14 cellular contexts compared by ENCODE assay signal in genomic region chr19:55390461-55390880, GRCh38. TPM values are rescaled to one million over a fixed set of nuclear protein-coding genes. Genes with fewer than 3 reads are reported as not detected.
DNase-seq lines count a peak whose midpoint lies in the region; ATAC-seq and TF ChIP-seq lines count a peak whose summit lies in the region.
"Had no signal": no experiment of that assay in that cellular context is flagged by ENCODE, and none has a peak within 500 bp of the region (broad histone marks: within the 10 kb centered on the region; RNA-seq: fewer than 3 reads in every experiment).

No MANE protein-coding gene starts in this region.

- peaks cover 48% of the 10 kb centered on the region for H3K36me3 Mint-ChIP-seq in central memory CD8-positive, alpha-beta T cell (ENCODE audit: insufficient read depth)

- peaks cover 22% of the 10 kb centered on the region for H3K4me1 ChIP-seq in A673 (ENCODE audit: insufficient read depth, low read length, poor library complexity, severe bottlenecking)
- peaks cover 43% of the 10 kb centered on the region for H3K4me1 ChIP-seq in DOHH2 (ENCODE audit: control insufficient read depth, low read length)
- H3K4me1 ChIP-seq in Panc1 (ENCODE audit: control insufficient read depth, insufficient read depth, low read length): peaks cover 53% of the 10 kb centered on the region
- H3K4me1 ChIP-seq in uterus: peaks cover 12 to 22% of the 10 kb centered on the region in 2 donors
- H3K4me1 ChIP-seq in colonic mucosa: peaks cover 18% of the 10 kb centered on the region

- peaks cover 67% of the 10 kb centered on the region for H3F3A ChIP-seq in DOHH2 (ENCODE audit: control insufficient read depth, insufficient read depth)

- TF ChIP-seq CTCF in A673 (conservative IDR thresholded peaks at IDR 0.05; ENCODE audit: low read depth, low read length) (no peak), DOHH2 (IDR thresholded peaks at IDR 0.05; ENCODE audit: low read depth, low read length, poor library complexity, severe bottlenecking) (no peak), Panc1 (IDR thresholded peaks at IDR 0.05) (no peak), uterus (IDR thresholded peaks at IDR 0.05) (no peak), colonic mucosa (IDR thresholded peaks at IDR 0.05) (no peak)

- POLR2A ChIA-PET in A673 (lab: Charles Lee; ENCODE audit: low non-redundant PET): interaction anchor here (0.6 kb wide), 1 partner anchor 17 kb away, joined by 3 read pairs; the partner anchor contains the start of gene UBE2S
- POLR2A ChIA-PET in Panc1 (lab: Charles Lee): interaction anchor here (0.6 to 1.9 kb wide), 4 partner anchors 9 to 224 kb away, joined by 3 to 7 read pairs (median 4); partner anchors contain the start of gene DNAAF3

- H3K27me3 Mint-ChIP-seq in central memory CD8-positive, alpha-beta T cell: no peaks in the 10 kb centered on the region
- H3K27me3 Mint-ChIP-seq: memory B cell had no signal

- H3K4me3 ChIP-seq in A673 (ENCODE audit: low read depth, low read length, poor library complexity, severe bottlenecking) (no peak overlapping the region), DOHH2 (ENCODE audit: low read length) (no peak overlapping the region), Panc1 (ENCODE audit: low read depth in 2 of 2, low read length in 2 of 2) (no peak overlapping the region), uterus (no peak overlapping the region), colonic mucosa (no peak overlapping the region)

- intact Hi-C loops in A673 (cut with micrococcal nuclease; ENCODE audit: unreplicated experiment) (no loop called here), Panc1 (cut with micrococcal nuclease; ENCODE audit: unreplicated experiment) (no loop called here), uterus (cut with DNase I; ENCODE audit: low total_unique reads) (no loop called here), colonic mucosa (cut with DNase I) (no loop called here)

- H3K9me3 Mint-ChIP-seq in central memory CD8-positive, alpha-beta T cell: no peaks in the 10 kb centered on the region
- H3K9me3 Mint-ChIP-seq: memory B cell had no signal

- peak; percentile 49 for DNase-seq in A673 (ENCODE audit: low spot score)
- DNase-seq in Panc1 (ENCODE audit: low read depth, low spot score): no peak
- DNase-seq in central memory CD8-positive, alpha-beta T cell (ENCODE audit: low spot score in 2 of 2): no peak
- DNase-seq in uterus: no peak
- DNase-seq in colonic mucosa: no peak
- DNase-seq: central memory CD4-positive, alpha-beta T cell; NCI-H2227 treated with DMSO at 0.1 percent for 48 hours; stimulated activated CD4-positive, alpha-beta T cell treated with anti-CD3 and anti-CD28 coated beads, Interleukin-4, amount 100 ng/mL, for 24 hours had no signal

- H3K36me3 ChIP-seq in A673 (ENCODE audit: insufficient read depth, low read length, poor library complexity, severe bottlenecking) (peaks cover 38% of the 10 kb centered on the region), DOHH2 (ENCODE audit: control insufficient read depth, low read length) (peaks cover 45% of the 10 kb centered on the region), Panc1 (ENCODE audit: control insufficient read depth, insufficient read depth, low read length) (peaks cover 22% of the 10 kb centered on the region), uterus (no peaks in the 10 kb centered on the region), colonic mucosa (peaks cover 24% of the 10 kb centered on the region)

- no peak overlapping the region for H3K9ac ChIP-seq in colonic mucosa (ENCODE audit: low read depth in 2 of 2, low read length in 2 of 2)

- no peak overlapping the region; the same call in 1 of the 2 replicates for H3K4me2 ChIP-seq in DOHH2 (ENCODE audit: low read length)

- H3K79me2 ChIP-seq in DOHH2 (ENCODE audit: control insufficient read depth, low read length): peaks cover 29% of the 10 kb centered on the region

- no peak for TF ChIP-seq POLR2A in uterus (IDR thresholded peaks at IDR 0.05)

- H3K9me3 ChIP-seq in A673 (ENCODE audit: low read depth, low read length, poor library complexity, severe bottlenecking) (no peaks in the 10 kb centered on the region), DOHH2 (ENCODE audit: control insufficient read depth, insufficient read depth, low read length) (no peaks in the 10 kb centered on the region), Panc1 (ENCODE audit: control insufficient read depth, insufficient read depth, low read depth, low read length) (no peaks in the 10 kb centered on the region), uterus (no peaks in the 10 kb centered on the region), colonic mucosa (no peaks in the 10 kb centered on the region)

- CTCF ChIA-PET in A673 (lab: Charles Lee) (no interaction called here), Panc1 (lab: Charles Lee) (no interaction called here)

- H3K27me3 ChIP-seq in A673 (replicated peaks; ENCODE audit: insufficient read depth, low read depth, low read length, poor library complexity) (no peaks in the 10 kb centered on the region), DOHH2 (ENCODE audit: control insufficient read depth, low read length) (peaks cover 3% of the 10 kb centered on the region; the same call in 1 of the 2 replicates), Panc1 (ENCODE audit: control insufficient read depth, insufficient read depth, low read length) (no peaks in the 10 kb centered on the region), uterus (no peaks in the 10 kb centered on the region), colonic mucosa (no peaks in the 10 kb centered on the region)

- H3K27ac Mint-ChIP-seq in central memory CD8-positive, alpha-beta T cell (ENCODE audit: low read depth): peak overlapping the region; percentile 71

- in situ Hi-C loops in Panc1 (cut with HindIII; ENCODE audit: low pct_unique_long_range_greater_than_20kb, low sequenced_read_pairs): no loop called here

- H4K20me1 ChIP-seq in DOHH2 (ENCODE audit: control insufficient read depth, insufficient read depth, low read depth, low read length): peaks cover 36% of the 10 kb centered on the region

- ATAC-seq in Panc1 (peak; percentile 9; the same call in 1 of the 2 replicates), HG03565 (IDR thresholded peaks at IDR 0.05; ENCODE audit: unreplicated experiment) (no peak), GM21367 (IDR thresholded peaks at IDR 0.05; ENCODE audit: unreplicated experiment) (no peak)
- ATAC-seq in central memory CD8-positive, alpha-beta T cell (replicated peaks; ENCODE audit: extremely low read depth, poor library complexity, severe bottlenecking): no peak

- H3K4me1 Mint-ChIP-seq in central memory CD8-positive, alpha-beta T cell: peaks cover 60% of the 10 kb centered on the region

- BruUV-seq in A673 (replicated peaks; lab: Mats Ljungman, UMichigan) (no TSS peak), Panc1 (replicated peaks; lab: Mats Ljungman, UMichigan) (no TSS peak)

- no peak overlapping the region for H3K4me3 Mint-ChIP-seq in central memory CD8-positive, alpha-beta T cell
- H3K4me3 Mint-ChIP-seq: memory B cell had no signal

- H3K9me2 ChIP-seq in DOHH2 (replicated peaks; ENCODE audit: control insufficient read depth, low read length): no peaks in the 10 kb centered on the region

- H3K27ac ChIP-seq in A673 (ENCODE audit: low read depth, low read length, poor library complexity, severe bottlenecking) (no peak overlapping the region), DOHH2 (ENCODE audit: low read depth, low read length) (0 out of 2 replicates have a peak overlapping the region, but pooled peaks have one; percentile 6), Panc1 (ENCODE audit: low read length) (0 out of 2 replicates have a peak overlapping the region, but pooled peaks have one; percentile 2), uterus (no peak overlapping the region), colonic mucosa (no peak overlapping the region)

RNA-seq across cellular contexts. Expression of gene RPL28, which starts 4.7 kb away (rescaled TPM):
- total RNA-seq in A673 (2021) (1,355 and 1,380 TPM in 2 replicates), Panc1 (2021; ENCODE audit: unreplicated experiment) (2,154 TPM), uterus (1,000 to 10,000 TPM in 1 of 4 donors, 100 to 1,000 TPM in 2, 10 to 100 TPM in 1; 20.7 to 1,084 (median 431) TPM), colonic mucosa (1,000 to 10,000 TPM; 1,447 to 1,819 TPM)
- polyA plus RNA-seq in Panc1 (2012; ENCODE audit: insufficient read length): 3,316 TPM

RNA-seq across cellular contexts. Expression of gene TMEM238, which starts 6.4 kb away (rescaled TPM):
- total RNA-seq in A673 (2021): 0.42 and 0.69 TPM in 2 replicates
- total RNA-seq in Panc1 (2021; ENCODE audit: unreplicated experiment): 7.4 TPM
- 25.3 TPM for polyA plus RNA-seq in Panc1 (2012; ENCODE audit: insufficient read length)
- total RNA-seq in uterus: 1 to 10 TPM in 1 of 4 donors, under 1 TPM in 1, not detected in 2; 0.83 to 2.3 TPM
- 10 to 100 TPM; 78.1 to 85.9 TPM for total RNA-seq in colonic mucosa
- total RNA-seq: RPMI7951 had no signal

RNA-seq across cellular contexts. Expression of gene TMEM190, which starts 13.8 kb away (rescaled TPM):
- total RNA-seq in A673 (2021) (not detected in 2 replicates), Panc1 (2021; ENCODE audit: unreplicated experiment) (0.74 TPM), uterus (1 to 10 TPM in 1 of 4 donors, not detected in 3; 1.1 TPM), colonic mucosa (not detected)
- not detected for polyA plus RNA-seq in Panc1 (2012; ENCODE audit: insufficient read length)
- total RNA-seq: RPMI7951, subcutaneous adipose tissue had no signal

RNA-seq across cellular contexts. Expression of gene UBE2S, which starts 17.1 kb away (rescaled TPM):
- total RNA-seq in A673 (2021) (509 and 587 TPM in 2 replicates), Panc1 (2021; ENCODE audit: unreplicated experiment) (635 TPM), uterus (100 to 1,000 TPM in 1 of 4 donors, 10 to 100 TPM in 2, 1 to 10 TPM in 1; 3.2 to 141 (median 21.5) TPM), colonic mucosa (100 to 1,000 TPM in 1 of 2 donors, 10 to 100 TPM in 1; 43.8 to 147 TPM)
- 684 TPM for polyA plus RNA-seq in Panc1 (2012; ENCODE audit: insufficient read length)

RNA-seq across cellular contexts. Expression of gene IL11, which starts 20.2 kb away (rescaled TPM):
- total RNA-seq in A673 (2021) (0.42 and 0.47 TPM in 2 replicates), Panc1 (2021; ENCODE audit: unreplicated experiment) (4.4 TPM), uterus (1 to 10 TPM in 1 of 4 donors, not detected in 3; 1.6 TPM), colonic mucosa (under 1 TPM in 1 of 2 donors, not detected in 1; 0.64 TPM)
- 3.6 TPM for polyA plus RNA-seq in Panc1 (2012; ENCODE audit: insufficient read length)
- total RNA-seq: subcutaneous adipose tissue had no signal

Comparison
In these comparisons a context has a peak if more than half of its experiments do, and no peak if none do; other contexts are left out.
1. H3K27ac ChIP-seq: peak in DOHH2 (single experiment) and Panc1 (single experiment); none in A673 (single experiment), uterus (0 of 2) and colonic mucosa (single experiment).